ENCODE assay signal across 8 cellular contexts in genomic region chr1:109075531-109076490, GRCh38. TPM values are rescaled to one million over a fixed set of nuclear protein-coding genes. Genes with fewer than 3 reads are reported as not detected.
A peak's percentile ranks its signal among the peaks of the same experiment; 100 is the strongest.
DNase-seq lines count a peak whose midpoint lies in the region; ATAC-seq, FAIRE-seq and TF ChIP-seq lines count a peak whose summit lies in the region.

Gene TAF13 (minus strand): TSS chr1:109076003. CDS start chr1:109075947, 56 bp downstream.

- TSS peak; percentile 99 for BruUV-seq in OCI-LY7 (replicated peaks; lab: Mats Ljungman, UMichigan)
- BruUV-seq in endothelial cell of umbilical vein (replicated peaks; lab: Mats Ljungman, UMichigan), result TSS peak; percentile 99

- peak within 1 kb of the TSS; percentile 86 for H3K4me3 ChIP-seq in HUES64 (ENCODE audit: low read length)
- peak within 1 kb of the TSS; percentile 82 for H3K4me3 ChIP-seq in OCI-LY7 (ENCODE audit: low read depth, low read length, poor library complexity, severe bottlenecking)
- peak within 1 kb of the TSS; percentile 53 to 90 (median 67) for H3K4me3 ChIP-seq in endothelial cell of umbilical vein (replicated peaks in 1 of 3; ENCODE audit: insufficient read depth in 1 of 3, low read depth in 1 of 3, low read length in 3 of 3)

- DNase-seq in DMS 273 (lab: John Stamatoyannopoulos, UW; ENCODE audit: unreplicated experiment) (peak; percentile 98), OCI-LY7 (ENCODE audit: low spot score) (peak; percentile 96), activated T-cell treated with anti-CD3 and anti-CD28 coated beads for 1 hour (ENCODE audit: low read depth) (peak; percentile 77), endothelial cell of umbilical vein (ENCODE audit: low read depth, low spot score) (peak; percentile 96), middle frontal gyrus (ENCODE audit: extremely low spot score, low spot score) (peak; percentile 95)
- peak; percentile 85 to 87 for DNase-seq in stimulated activated CD8-positive, alpha-beta memory T cell treated with anti-CD3 and anti-CD28 coated beads, Interleukin-2, amount 100 ng/mL, for 48 hours (ENCODE audit: low read depth in 2 of 2)

- H4K20me1 ChIP-seq in OCI-LY7 (ENCODE audit: insufficient read depth, low read length) (no peaks in the 10 kb centered on the region), endothelial cell of umbilical vein (replicated peaks; ENCODE audit: control insufficient read depth, extremely low read depth, insufficient read depth, low read length) (no peaks in the 10 kb centered on the region)

- H3K4me2 ChIP-seq in OCI-LY7 (ENCODE audit: low read length) (peak within 1 kb of the TSS; percentile 90), endothelial cell of umbilical vein (ENCODE audit: insufficient read depth, low read length) (peak within 1 kb of the TSS; percentile 83)

- CTCF ChIA-PET in OCI-LY7 (lab: Charles Lee; ENCODE audit: unreplicated experiment) (no interaction called here), endothelial cell of umbilical vein (lab: Charles Lee) (interaction anchor here (0.6 to 2.6 kb wide), 5 partner anchors 15 to 300 kb away, joined by 3 to 26 read pairs (median 6); partner anchors contain the start of genes CLCC1 and TMEM167B)

- H3K9me1 ChIP-seq in endothelial cell of umbilical vein (replicated peaks; ENCODE audit: control insufficient read depth, extremely low read depth, insufficient read depth, low read length), result no peaks in the 10 kb centered on the region

- H3K27ac ChIP-seq in HUES64 (ENCODE audit: low read depth, low read length) (peak within 1 kb of the TSS; percentile 98), OCI-LY7 (ENCODE audit: low read depth, low read length, poor library complexity, severe bottlenecking) (peak within 1 kb of the TSS; percentile 68), endothelial cell of umbilical vein (ENCODE audit: insufficient read depth, low read depth, low read length) (peak within 1 kb of the TSS; percentile 93)

- peak; percentile 98 for ATAC-seq in GM21447 (IDR thresholded peaks at IDR 0.05; ENCODE audit: unreplicated experiment)

- H3K79me2 ChIP-seq in OCI-LY7 (ENCODE audit: insufficient read depth, low read depth, low read length) (peaks cover 14% of the 10 kb centered on the region), endothelial cell of umbilical vein (ENCODE audit: control insufficient read depth, insufficient read depth, low read length) (peaks cover 31% of the 10 kb centered on the region)

- H3K9me3 ChIP-seq in HUES64 (ENCODE audit: insufficient read depth, low read depth, low read length) (no peaks in the 10 kb centered on the region), OCI-LY7 (ENCODE audit: low read length) (no peaks in the 10 kb centered on the region), endothelial cell of umbilical vein (replicated peaks; ENCODE audit: control insufficient read depth, insufficient read depth, low read length) (no peaks in the 10 kb centered on the region)

- dilution Hi-C loops in endothelial cell of umbilical vein (cut with MboI; ENCODE audit: extremely low pct_ligation_motif_present, low sequenced_read_pairs), result no loop called here

- 6% methylated on average over 39 of the region's 39 CpGs for WGBS in HUES64

- POLR2A ChIA-PET in OCI-LY7 (lab: Charles Lee), result interaction anchor here (0.6 to 1.8 kb wide), 18 partner anchors 8 to 1255 kb away, joined by 3 to 11 read pairs (median 4); partner anchors contain the start of gene WDR47
- POLR2A ChIA-PET in endothelial cell of umbilical vein (lab: Charles Lee), result interaction anchor here (0.7 to 1.3 kb wide), 7 partner anchors 15 to 134 kb away, joined by 3 to 11 read pairs (median 6); partner anchors contain the start of genes TMEM167B and WDR47

- no peaks in the 10 kb centered on the region for H3K9me2 ChIP-seq in OCI-LY7 (ENCODE audit: insufficient read depth, low read length)

- H3K4me1 ChIP-seq in HUES64 (ENCODE audit: insufficient read depth, low read length) (peaks cover 8% of the 10 kb centered on the region; the same call in 1 of the 2 replicates), OCI-LY7 (ENCODE audit: insufficient read depth, low read length, poor library complexity, severe bottlenecking) (peaks cover 29% of the 10 kb centered on the region), endothelial cell of umbilical vein (ENCODE audit: control insufficient read depth, extremely low read depth, insufficient read depth, low read length) (peaks cover 21% of the 10 kb centered on the region)

- H3K9ac ChIP-seq in HUES64 (ENCODE audit: low read depth, low read length) (peak within 1 kb of the TSS; percentile 85), endothelial cell of umbilical vein (replicated peaks; ENCODE audit: extremely low read depth, insufficient read depth, low read length) (peak within 1 kb of the TSS; percentile 94)

- no peaks in the 10 kb centered on the region for H3K27me3 ChIP-seq in HUES64 (ENCODE audit: insufficient read depth, low read length)
- no peaks in the 10 kb centered on the region for H3K27me3 ChIP-seq in endothelial cell of umbilical vein (ENCODE audit: control insufficient read depth in 2 of 2, insufficient read depth in 2 of 2, low read length in 2 of 2)

- H2AFZ ChIP-seq in OCI-LY7 (ENCODE audit: low read length) (peak within 1 kb of the TSS; percentile 85), endothelial cell of umbilical vein (ENCODE audit: low read depth, low read length) (peak within 1 kb of the TSS; percentile 52)

- TF ChIP-seq CTCF in OCI-LY7 (conservative IDR thresholded peaks at IDR 0.05; ENCODE audit: low read length), result 0 out of 2 replicates have a peak, but pooled peaks have one; percentile 17
- TF ChIP-seq CTCF in endothelial cell of umbilical vein (IDR thresholded peaks at IDR 0.05; ENCODE audit: extremely low read depth in 1 of 2, insufficient read depth in 1 of 2, low read depth in 1 of 2, low read length in 2 of 2), result peak in 1 of 2 donors; percentile 4

- peak; percentile 92 for FAIRE-seq in endothelial cell of umbilical vein (lab: Jason Lieb, UNC)

- H3K36me3 ChIP-seq in HUES64 (ENCODE audit: insufficient read depth, low read length) (peaks cover 17% of the 10 kb centered on the region), OCI-LY7 (ENCODE audit: insufficient read depth, low read length) (peaks cover 12% of the 10 kb centered on the region; the same call in 1 of the 2 replicates), endothelial cell of umbilical vein (ENCODE audit: control insufficient read depth in 2 of 2, extremely low read depth in 1 of 2, insufficient read depth in 2 of 2, low read length in 2 of 2) (peaks cover 0 to 6% of the 10 kb centered on the region in 2 experiments)

- intact Hi-C loops in OCI-LY7 (cut with micrococcal nuclease; ENCODE audit: unreplicated experiment) (loop anchor here (1.0 kb wide), 1 partner anchor 24 kb away; no protein-coding TSS in a partner anchor), endothelial cell of umbilical vein (cut with micrococcal nuclease) (loop anchor here (1.0 kb wide), 4 partner anchors 14 to 36 kb away; partner anchors contain the start of genes TMEM167B and WDR47)

- peak; percentile 97 for TF ChIP-seq POLR2A in endothelial cell of umbilical vein (IDR thresholded peaks at IDR 0.05; ENCODE audit: low read depth, low read length)

TF ChIP-seq in endothelial cell of umbilical vein, 7 proteins besides CTCF, POLR2A, EP300 and RAD21:
- TF ChIP-seq JUN (IDR thresholded peaks at IDR 0.05; ENCODE audit: borderline replicate concordance, insufficient read depth, insufficient read length, low read depth) (no peak), MYC (IDR thresholded peaks at IDR 0.05; ENCODE audit: low read depth, low read length) (no peak), MAX (IDR thresholded peaks at IDR 0.05; ENCODE audit: insufficient read depth, insufficient read length) (peak; percentile 34), GATA2 (IDR thresholded peaks at IDR 0.05; ENCODE audit: insufficient read depth, insufficient read length, low read depth, low read length) (no peak), FOS (IDR thresholded peaks at IDR 0.05; ENCODE audit: borderline replicate concordance, insufficient read depth, low read length) (peak; percentile 24), POLR2AphosphoS5 (IDR thresholded peaks at IDR 0.05; ENCODE audit: insufficient read depth, low read depth, low read length) (peak; percentile 92), EZH2 (IDR thresholded peaks at IDR 0.05; ENCODE audit: borderline replicate concordance, low read depth, low read length, severe bottlenecking) (no peak)
TF ChIP-seq in endothelial cell of umbilical vein: peak in this region for 3.

RNA-seq across cellular contexts. Expression of gene TAF13, which starts in this region (rescaled TPM):
- 35.7 TPM for polyA plus RNA-seq in HUES64 (2013, experiment 1 of 2)
- polyA plus RNA-seq in HUES64 (2013, experiment 2 of 2), result 37.2 TPM
- 7.6 and 8.3 TPM in 2 replicates for total RNA-seq in OCI-LY7 (2014; rRNA removed; shearing (Covaris generic))
- total RNA-seq in OCI-LY7 (2022), result 22.7 and 27.2 TPM in 2 replicates
- total RNA-seq in endothelial cell of umbilical vein, result 42.3 and 54.9 TPM in 2 replicates
- polyA plus RNA-seq in endothelial cell of umbilical vein, result 9.6 and 14.8 TPM in 2 replicates
- polyA plus RNA-seq in endothelial cell of umbilical vein (2011; cell fraction: cytosol; rRNA removed), result 21.4 and 22.6 TPM in 2 replicates
- 7.2 and 14.3 TPM in 2 replicates for polyA plus RNA-seq in endothelial cell of umbilical vein (2011; cell fraction: nucleus; rRNA removed)
- 49.4 and 85.8 TPM in 2 replicates for polyA plus RNA-seq in endothelial cell of umbilical vein (2012)
- polyA minus RNA-seq in endothelial cell of umbilical vein, result 15.8 and 19.6 TPM in 2 replicates
- 25.0 TPM for polyA minus RNA-seq in endothelial cell of umbilical vein (2011; cell fraction: cytosol; rRNA and poly(A)+ RNA removed)
- polyA minus RNA-seq in endothelial cell of umbilical vein (2011; cell fraction: nucleus; rRNA and poly(A)+ RNA removed), result 8.0 and 11.2 TPM in 2 replicates

Comparison
In these comparisons a context has a peak if more than half of its experiments do, and no peak if none do; other contexts are left out.
1. Peak in every context shown above with its lines: DNase-seq, ATAC-seq, H3K4me3 ChIP-seq and H3K27ac ChIP-seq.